In genomic region chr14:39025810-39026627, GRCh38 we compare ENCODE assay signal across 15 cellular contexts.
DNase-seq lines count a peak whose midpoint lies in the region; ATAC-seq, FAIRE-seq and TF ChIP-seq lines count a peak whose summit lies in the region.
"Had no signal": no experiment of that assay in that cellular context is flagged by ENCODE, and none has a peak within 500 bp of the region (broad histone marks: within the 10 kb centered on the region; RNA-seq: fewer than 3 reads in every experiment).

No MANE protein-coding gene starts in this region.

- TF ChIP-seq CTCF in endothelial cell of umbilical vein (IDR thresholded peaks at IDR 0.05; ENCODE audit: extremely low read depth in 1 of 2, insufficient read depth in 1 of 2, low read depth in 1 of 2, low read length in 2 of 2), result no peak

- dilution Hi-C loops in endothelial cell of umbilical vein (cut with MboI; ENCODE audit: extremely low pct_ligation_motif_present, low sequenced_read_pairs), result no loop called here

- peaks cover 4 to 15% of the 10 kb centered on the region in 2 experiments for H3K36me3 ChIP-seq in endothelial cell of umbilical vein (ENCODE audit: control insufficient read depth in 2 of 2, extremely low read depth in 1 of 2, insufficient read depth in 2 of 2, low read length in 2 of 2)

- no peak overlapping the region for H3K27ac Mint-ChIP-seq in activated naive CD8-positive, alpha-beta T cell treated with anti-CD3 and anti-CD28 coated beads, Interleukin-2, amount 10 ng/mL, durations not matched to agents 7 days and 5 days
- H3K27ac Mint-ChIP-seq in activated naive CD8-positive, alpha-beta T cell treated with anti-CD3 and anti-CD28 coated beads, Interleukin-2, amount 50 U/mL, for 24 hours, result no peak overlapping the region
- H3K27ac Mint-ChIP-seq in activated T-helper 1 cell treated with anti-CD3 and anti-CD28 coated beads, Interleukin-12 subunit alpha, Interleukin-12 subunit beta, Interleukin-2, Interleukin-4 antibody, amounts not matched to agents 30 ng/mL and 10 ng/mL and 1 ng/mL, durations not matched to agents 14 hours and 24 hours and 36 hours, result no peak overlapping the region
- H3K27ac Mint-ChIP-seq: activated CD4-positive, alpha-beta T cell treated with anti-CD3 and anti-CD28 coated beads for 36 hours had no signal

- BruUV-seq in endothelial cell of umbilical vein (replicated peaks; lab: Mats Ljungman, UMichigan), result no TSS peak

- CTCF ChIA-PET in endothelial cell of umbilical vein (lab: Charles Lee), result interaction anchor here (0.9 to 1.9 kb wide), 6 partner anchors 8 to 304 kb away, joined by 3 to 18 read pairs (median 4); no protein-coding TSS in a partner anchor

- peaks cover 10% of the 10 kb centered on the region for H3K4me1 Mint-ChIP-seq in activated naive CD8-positive, alpha-beta T cell treated with anti-CD3 and anti-CD28 coated beads, Interleukin-2, amount 10 ng/mL, durations not matched to agents 7 days and 5 days
- peaks cover 2% of the 10 kb centered on the region for H3K4me1 Mint-ChIP-seq in activated naive CD8-positive, alpha-beta T cell treated with anti-CD3 and anti-CD28 coated beads, Interleukin-2, amount 50 U/mL, for 24 hours
- H3K4me1 Mint-ChIP-seq in activated T-helper 1 cell treated with anti-CD3 and anti-CD28 coated beads, Interleukin-12 subunit alpha, Interleukin-12 subunit beta, Interleukin-2, Interleukin-4 antibody, amounts not matched to agents 30 ng/mL and 10 ng/mL and 1 ng/mL, durations not matched to agents 14 hours and 24 hours and 36 hours (ENCODE audit: low read depth), result peaks cover 9% of the 10 kb centered on the region
- H3K4me1 Mint-ChIP-seq: activated CD4-positive, alpha-beta T cell treated with anti-CD3 and anti-CD28 coated beads for 36 hours had no signal

- no peak overlapping the region for H3K4me2 ChIP-seq in endothelial cell of umbilical vein (ENCODE audit: insufficient read depth, low read length)
- H3K4me2 ChIP-seq: BLaER1 had no signal

- no peaks in the 10 kb centered on the region for H3K9me3 ChIP-seq in endothelial cell of umbilical vein (replicated peaks; ENCODE audit: control insufficient read depth, insufficient read depth, low read length)
- H3K9me3 ChIP-seq: BLaER1, right atrium auricular region had no signal

- intact Hi-C loops in endothelial cell of umbilical vein (cut with micrococcal nuclease), result no loop called here
- intact Hi-C loops in activated T-helper 1 cell treated with anti-CD3 and anti-CD28 coated beads, Interleukin-12 subunit alpha, Interleukin-12 subunit beta, Interleukin-2, Interleukin-4 antibody, amounts not matched to agents 30 ng/mL and 10 ng/mL and 1 ng/mL, durations not matched to agents 14 hours and 24 hours and 36 hours (cut with micrococcal nuclease), result no loop called here

- H3K36me3 Mint-ChIP-seq in activated naive CD8-positive, alpha-beta T cell treated with anti-CD3 and anti-CD28 coated beads, Interleukin-2, amount 10 ng/mL, durations not matched to agents 7 days and 5 days, result peaks cover 20% of the 10 kb centered on the region
- H3K36me3 Mint-ChIP-seq in activated naive CD8-positive, alpha-beta T cell treated with anti-CD3 and anti-CD28 coated beads, Interleukin-2, amount 50 U/mL, for 24 hours (ENCODE audit: low read depth), result peaks cover 19% of the 10 kb centered on the region
- peaks cover 18% of the 10 kb centered on the region for H3K36me3 Mint-ChIP-seq in activated T-helper 1 cell treated with anti-CD3 and anti-CD28 coated beads, Interleukin-12 subunit alpha, Interleukin-12 subunit beta, Interleukin-2, Interleukin-4 antibody, amounts not matched to agents 30 ng/mL and 10 ng/mL and 1 ng/mL, durations not matched to agents 14 hours and 24 hours and 36 hours (ENCODE audit: low read depth)

- H3K4me3 ChIP-seq in endothelial cell of umbilical vein (replicated peaks in 1 of 3; ENCODE audit: insufficient read depth in 1 of 3, low read depth in 1 of 3, low read length in 3 of 3) (no peak overlapping the region), skeletal muscle cell (ENCODE audit: low read depth, low read length) (no peak overlapping the region)
- H3K4me3 ChIP-seq: BLaER1, right atrium auricular region had no signal

- no peaks in the 10 kb centered on the region for H4K20me1 ChIP-seq in endothelial cell of umbilical vein (replicated peaks; ENCODE audit: control insufficient read depth, extremely low read depth, insufficient read depth, low read length)
- H4K20me1 ChIP-seq: BLaER1 had no signal

- H3K27ac ChIP-seq in endothelial cell of umbilical vein (ENCODE audit: insufficient read depth, low read depth, low read length), result no peak overlapping the region
- H3K27ac ChIP-seq: BLaER1, right atrium auricular region had no signal

- no peak overlapping the region for H3K4me3 Mint-ChIP-seq in activated naive CD8-positive, alpha-beta T cell treated with anti-CD3 and anti-CD28 coated beads, Interleukin-2, amount 10 ng/mL, durations not matched to agents 7 days and 5 days
- no peak overlapping the region for H3K4me3 Mint-ChIP-seq in activated naive CD8-positive, alpha-beta T cell treated with anti-CD3 and anti-CD28 coated beads, Interleukin-2, amount 50 U/mL, for 24 hours
- no peak overlapping the region for H3K4me3 Mint-ChIP-seq in activated T-helper 1 cell treated with anti-CD3 and anti-CD28 coated beads, Interleukin-12 subunit alpha, Interleukin-12 subunit beta, Interleukin-2, Interleukin-4 antibody, amounts not matched to agents 30 ng/mL and 10 ng/mL and 1 ng/mL, durations not matched to agents 14 hours and 24 hours and 36 hours
- H3K4me3 Mint-ChIP-seq: activated CD4-positive, alpha-beta T cell treated with anti-CD3 and anti-CD28 coated beads for 36 hours had no signal

- no peak overlapping the region for H3K9ac ChIP-seq in endothelial cell of umbilical vein (replicated peaks; ENCODE audit: extremely low read depth, insufficient read depth, low read length)
- H3K9ac ChIP-seq: BLaER1 had no signal

- H2AFZ ChIP-seq in endothelial cell of umbilical vein (ENCODE audit: low read depth, low read length), result no peak overlapping the region

- FAIRE-seq in endothelial cell of umbilical vein (lab: Jason Lieb, UNC), result peak; percentile 47
- FAIRE-seq: G401.6 had no signal

- no peak for DNase-seq in activated naive CD8-positive, alpha-beta T cell treated with anti-CD3 and anti-CD28 coated beads, Interleukin-2, amount 10 ng/mL, durations not matched to agents 7 days and 5 days
- no peak for DNase-seq in activated naive CD8-positive, alpha-beta T cell treated with anti-CD3 and anti-CD28 coated beads, Interleukin-2, amount 50 U/mL, for 24 hours
- DNase-seq in NCI-H524 (lab: John Stamatoyannopoulos, UW) (peak; percentile 90 to 98), endothelial cell of umbilical vein (ENCODE audit: low read depth, low spot score) (peak; percentile 76), skeletal muscle cell (ENCODE audit: low read depth) (peak; percentile 3), LoVo (ENCODE audit: low spot score) (no peak)
- DNase-seq in activated T-helper 1 cell treated with anti-CD3 and anti-CD28 coated beads, Interleukin-12 subunit alpha, Interleukin-12 subunit beta, Interleukin-2, Interleukin-4 antibody, amounts not matched to agents 30 ng/mL and 10 ng/mL and 1 ng/mL, durations not matched to agents 14 hours and 24 hours and 36 hours (ENCODE audit: low spot score), result no peak
- DNase-seq: activated CD4-positive, alpha-beta T cell treated with anti-CD3 and anti-CD28 coated beads for 36 hours; activated gamma-delta T cell treated with Interleukin-2 at 50 U/mL for 16 hours; NCI-H187; SW 1271 had no signal

- POLR2A ChIA-PET in activated naive CD8-positive, alpha-beta T cell treated with anti-CD3 and anti-CD28 coated beads, Interleukin-2, amount 10 ng/mL, durations not matched to agents 7 days and 5 days (lab: Charles Lee), result interaction anchor here (0.6 kb wide), 1 partner anchor 106 kb away, joined by 3 read pairs; no protein-coding TSS in a partner anchor
- POLR2A ChIA-PET in endothelial cell of umbilical vein (lab: Charles Lee), result no interaction called here

- no peaks in the 10 kb centered on the region for H3K27me3 Mint-ChIP-seq in activated naive CD8-positive, alpha-beta T cell treated with anti-CD3 and anti-CD28 coated beads, Interleukin-2, amount 10 ng/mL, durations not matched to agents 7 days and 5 days
- no peaks in the 10 kb centered on the region for H3K27me3 Mint-ChIP-seq in activated naive CD8-positive, alpha-beta T cell treated with anti-CD3 and anti-CD28 coated beads, Interleukin-2, amount 50 U/mL, for 24 hours
- H3K27me3 Mint-ChIP-seq in activated T-helper 1 cell treated with anti-CD3 and anti-CD28 coated beads, Interleukin-12 subunit alpha, Interleukin-12 subunit beta, Interleukin-2, Interleukin-4 antibody, amounts not matched to agents 30 ng/mL and 10 ng/mL and 1 ng/mL, durations not matched to agents 14 hours and 24 hours and 36 hours (ENCODE audit: insufficient read depth), result no peaks in the 10 kb centered on the region
- H3K27me3 Mint-ChIP-seq: activated CD4-positive, alpha-beta T cell treated with anti-CD3 and anti-CD28 coated beads for 36 hours had no signal

- no peaks in the 10 kb centered on the region for H3K9me1 ChIP-seq in endothelial cell of umbilical vein (replicated peaks; ENCODE audit: control insufficient read depth, extremely low read depth, insufficient read depth, low read length)

- no peaks in the 10 kb centered on the region for H3K4me1 ChIP-seq in endothelial cell of umbilical vein (ENCODE audit: control insufficient read depth, extremely low read depth, insufficient read depth, low read length)
- H3K4me1 ChIP-seq: BLaER1, right atrium auricular region had no signal

- TF ChIP-seq POLR2A in endothelial cell of umbilical vein (IDR thresholded peaks at IDR 0.05; ENCODE audit: low read depth, low read length), result no peak

- no peaks in the 10 kb centered on the region for H3K9me3 Mint-ChIP-seq in activated naive CD8-positive, alpha-beta T cell treated with anti-CD3 and anti-CD28 coated beads, Interleukin-2, amount 10 ng/mL, durations not matched to agents 7 days and 5 days
- H3K9me3 Mint-ChIP-seq in activated naive CD8-positive, alpha-beta T cell treated with anti-CD3 and anti-CD28 coated beads, Interleukin-2, amount 50 U/mL, for 24 hours, result no peaks in the 10 kb centered on the region
- no peaks in the 10 kb centered on the region for H3K9me3 Mint-ChIP-seq in activated T-helper 1 cell treated with anti-CD3 and anti-CD28 coated beads, Interleukin-12 subunit alpha, Interleukin-12 subunit beta, Interleukin-2, Interleukin-4 antibody, amounts not matched to agents 30 ng/mL and 10 ng/mL and 1 ng/mL, durations not matched to agents 14 hours and 24 hours and 36 hours

- H3K27me3 ChIP-seq in endothelial cell of umbilical vein (ENCODE audit: control insufficient read depth in 2 of 2, insufficient read depth in 2 of 2, low read length in 2 of 2), result no peaks in the 10 kb centered on the region
- H3K27me3 ChIP-seq: BLaER1, right atrium auricular region had no signal

- peak; percentile 39 for ATAC-seq in activated naive CD8-positive, alpha-beta T cell treated with anti-CD3 and anti-CD28 coated beads, Interleukin-2, amount 10 ng/mL, durations not matched to agents 7 days and 5 days (ENCODE audit: low read depth)
- no peak for ATAC-seq in activated naive CD8-positive, alpha-beta T cell treated with anti-CD3 and anti-CD28 coated beads, Interleukin-2, amount 50 U/mL, for 24 hours
- ATAC-seq in HG03469 (IDR thresholded peaks at IDR 0.05; ENCODE audit: unreplicated experiment), result no peak
- ATAC-seq: activated CD4-positive, alpha-beta T cell treated with anti-CD3 and anti-CD28 coated beads for 36 hours had no signal

- no peaks in the 10 kb centered on the region for H3K79me2 ChIP-seq in endothelial cell of umbilical vein (ENCODE audit: control insufficient read depth, insufficient read depth, low read length)

Comparison
In these comparisons a context has a peak if more than half of its experiments do, and no peak if none do; other contexts are left out.
1. DNase-seq: peak in NCI-H524 (2 of 2), endothelial cell of umbilical vein (single experiment) and skeletal muscle cell (single experiment); none in activated naive CD8-positive, alpha-beta T cell treated with anti-CD3 and anti-CD28 coated beads, Interleukin-2, amount 10 ng/mL, durations not matched to agents 7 days and 5 days (single experiment), activated naive CD8-positive, alpha-beta T cell treated with anti-CD3 and anti-CD28 coated beads, Interleukin-2, amount 50 U/mL, for 24 hours (single experiment), activated T-helper 1 cell treated with anti-CD3 and anti-CD28 coated beads, Interleukin-12 subunit alpha, Interleukin-12 subunit beta, Interleukin-2, Interleukin-4 antibody, amounts not matched to agents 30 ng/mL and 10 ng/mL and 1 ng/mL, durations not matched to agents 14 hours and 24 hours and 36 hours (single experiment) and LoVo (single experiment).